In the genomic region with DNA sequence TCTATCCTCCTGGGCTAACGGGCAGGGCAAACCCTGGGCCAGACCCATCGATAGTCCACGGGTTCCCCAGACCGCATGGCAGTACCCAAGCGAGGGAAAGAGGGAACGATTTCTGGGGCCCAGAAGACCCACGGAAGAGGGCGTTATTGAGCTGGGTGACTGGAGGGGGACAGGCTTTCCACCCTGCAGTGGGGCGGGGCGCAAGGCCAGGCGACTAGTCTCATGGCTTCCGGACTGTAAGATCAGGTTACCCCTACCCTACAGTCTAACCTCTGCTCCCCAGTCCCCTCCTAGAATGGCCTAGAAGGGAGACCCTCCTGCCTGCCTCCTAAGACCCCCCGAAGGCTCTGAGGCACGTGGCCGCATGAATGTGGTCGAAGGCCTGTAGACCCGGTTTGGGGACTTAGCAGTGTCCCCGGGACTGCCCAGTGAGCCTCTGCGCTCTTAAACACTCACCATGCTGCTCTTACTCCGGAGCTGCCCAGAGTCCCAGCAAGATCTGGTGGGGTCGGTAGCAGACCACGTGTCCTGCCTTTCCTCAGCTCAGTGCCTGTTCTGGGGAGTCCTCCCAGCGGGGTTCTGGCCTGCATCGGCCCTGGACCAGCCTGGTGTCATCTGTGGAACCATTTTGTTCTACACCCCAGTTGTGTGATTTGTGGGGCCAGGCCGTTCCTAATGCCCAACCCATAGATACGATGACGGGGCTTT, we compare ENCODE assay signal across 8 cellular contexts. TPM values are rescaled to one million over a fixed set of nuclear protein-coding genes. Genes with fewer than 3 reads are reported as not detected.
DNase-seq lines count a peak whose midpoint lies in the region; ATAC-seq and TF ChIP-seq lines count a peak whose summit lies in the region.

No MANE protein-coding gene starts in this region.

- H3K4me3 Mint-ChIP-seq in HFFc6: peak overlapping the region; percentile 98
- peak overlapping the region; percentile 90 to 98 (median 95) for H3K4me3 Mint-ChIP-seq in nephron

- H3K4me3 ChIP-seq in fibroblast of mammary gland (ENCODE audit: control insufficient read depth, low read depth, low read length): peak overlapping the region; percentile 72
- H3K4me3 ChIP-seq in uterus: peak overlapping the region; percentile 63 to 76

- no peaks in the 10 kb centered on the region for H3K9me3 ChIP-seq in uterus

- TF ChIP-seq POLR2A in uterus (IDR thresholded peaks at IDR 0.05): no peak

- peak; percentile 38 for DNase-seq in D341Med (ENCODE audit: low spot score)
- DNase-seq in HFFc6: peak; percentile 41
- DNase-seq in NOMO-1 treated with DMSO at 0.1 percent for 48 hours (lab: John Stamatoyannopoulos, UW; ENCODE audit: unreplicated experiment): peak; percentile 62
- peak; percentile 61 for DNase-seq in activated T-cell treated with anti-CD3 and anti-CD28 coated beads, Interleukin-2, amount 50 U/mL, for 1 hour
- peak; percentile 58 for DNase-seq in fibroblast of mammary gland (ENCODE audit: low read depth)
- DNase-seq in uterus: peak; percentile 64 to 66

- H3K27me3 ChIP-seq in uterus: no peaks in the 10 kb centered on the region

- peaks cover 59% of the 10 kb centered on the region for H3K4me1 Mint-ChIP-seq in HFFc6 (ENCODE audit: low read depth)
- peaks cover 30% of the 10 kb centered on the region for H3K4me1 Mint-ChIP-seq in nephron

- peak overlapping the region; percentile 99 for H3K27ac Mint-ChIP-seq in HFFc6
- H3K27ac Mint-ChIP-seq in nephron: peak overlapping the region; percentile 98 to 100 (median 100)

- peaks cover 10% of the 10 kb centered on the region; the same call in 1 of the 2 replicates for H3K36me3 Mint-ChIP-seq in HFFc6 (ENCODE audit: low read depth)
- H3K36me3 Mint-ChIP-seq in nephron (ENCODE audit: low read depth): peaks cover 8% of the 10 kb centered on the region

- intact Hi-C loops in uterus (cut with DNase I; ENCODE audit: low total_unique reads): loop anchor here (5.0 kb wide), 1 partner anchor 36 kb away; no protein-coding TSS in a partner anchor

- H3K27me3 Mint-ChIP-seq in HFFc6 (ENCODE audit: insufficient read depth): peaks cover 40% of the 10 kb centered on the region
- H3K27me3 Mint-ChIP-seq in nephron (ENCODE audit: low read depth): peaks cover 4% of the 10 kb centered on the region

- peaks cover 19% of the 10 kb centered on the region for H3K9me3 Mint-ChIP-seq in HFFc6
- no peaks in the 10 kb centered on the region for H3K9me3 Mint-ChIP-seq in nephron

- peaks cover 0 to 9% of the 10 kb centered on the region in 2 donors for H3K4me1 ChIP-seq in uterus

- H3K27ac ChIP-seq in uterus: peak overlapping the region; percentile 98 to 99

- peak; percentile 61 for TF ChIP-seq CTCF in HFFc6 (IDR thresholded peaks at IDR 0.05)
- peak; percentile 14 for TF ChIP-seq CTCF in fibroblast of mammary gland (conservative IDR thresholded peaks at IDR 0.05; ENCODE audit: control insufficient read depth, insufficient read depth, low read depth, low read length)
- TF ChIP-seq CTCF in nephron (IDR thresholded peaks at IDR 0.05; ENCODE audit: unreplicated experiment in 3 of 3): peak in 1 of 3 experiments; percentile 14
- no peak for TF ChIP-seq CTCF in uterus (IDR thresholded peaks at IDR 0.05)

- ATAC-seq in HG02759 (IDR thresholded peaks at IDR 0.05; ENCODE audit: unreplicated experiment): no peak

- no peaks in the 10 kb centered on the region for H3K36me3 ChIP-seq in uterus

RNA-seq across cellular contexts. Expression of gene AURKB, which starts 13.1 kb away (rescaled TPM):
- 10 to 100 TPM; 24.5 to 43.4 (median 39.5) TPM for total RNA-seq in HFFc6 (2021; fragmentation: NEBNext Ultra II Directional; extraction: Animal tissue kit (Norgen Biotek cat#: 25700))
- total RNA-seq in uterus: 10 to 100 TPM in 1 of 4 donors, not detected in 3; 12.8 TPM

RNA-seq across cellular contexts. Expression of gene CTC1, which starts 24.3 kb away (rescaled TPM):
- 10 to 100 TPM in 5 of 6 experiments, 1 to 10 TPM in 1; 8.8 to 14.4 (median 10.8) TPM for total RNA-seq in HFFc6 (2021; fragmentation: NEBNext Ultra II Directional; extraction: Animal tissue kit (Norgen Biotek cat#: 25700))
- 10 to 100 TPM in 3 of 4 donors, 1 to 10 TPM in 1; 8.2 to 83.0 (median 20.0) TPM for total RNA-seq in uterus

RNA-seq across cellular contexts. Expression of gene PFAS, which starts 25.6 kb away (rescaled TPM):
- total RNA-seq in HFFc6 (2021; fragmentation: NEBNext Ultra II Directional; extraction: Animal tissue kit (Norgen Biotek cat#: 25700)): 10 to 100 TPM; 46.8 to 63.9 (median 58.8) TPM
- 10 to 100 TPM; 13.6 to 54.0 (median 40.0) TPM for total RNA-seq in uterus

RNA-seq across cellular contexts. Expression of gene BORCS6, which starts 33.5 kb away (rescaled TPM):
- 1 to 10 TPM; 4.4 to 6.0 (median 4.6) TPM for total RNA-seq in HFFc6 (2021; fragmentation: NEBNext Ultra II Directional; extraction: Animal tissue kit (Norgen Biotek cat#: 25700))
- total RNA-seq in uterus: 1 to 10 TPM in 3 of 4 donors, under 1 TPM in 1; under 0.01 to 9.0 (median 6.1) TPM

RNA-seq across cellular contexts. Expression of gene TMEM107, which starts 47.3 kb away (rescaled TPM):
- total RNA-seq in HFFc6 (2021; fragmentation: NEBNext Ultra II Directional; extraction: Animal tissue kit (Norgen Biotek cat#: 25700)): 10 to 100 TPM; 13.8 to 18.8 (median 17.5) TPM
- 10 to 100 TPM in 3 of 4 donors, under 1 TPM in 1; 0.77 to 42.6 (median 25.1) TPM for total RNA-seq in uterus

Comparison
In these comparisons a context has a peak if more than half of its experiments do, and no peak if none do; other contexts are left out.
1. CTCF ChIP-seq: peak in HFFc6 (single experiment) and fibroblast of mammary gland (single experiment); none in uterus (0 of 4).
2. Peak in every context shown above with its lines, with median percentiles within 50 percentile points of each other: DNase-seq.